1 cellular context compared by ENCODE assay signal in genomic region chr5:32057157-32058096, GRCh38.
TF ChIP-seq lines count a peak whose summit lies in the region.

No MANE protein-coding gene starts in this region.

TF ChIP-seq in SK-N-SH treated with all-trans-retinoic acid at 6 μM for 48 hours, 23 proteins besides CTCF, POLR2A, EP300 and RAD21 (continued from another document):
- TF ChIP-seq ZC3H10 (CRISPR knock-in tag; IDR thresholded peaks at IDR 0.05) (no peak), ESRRG (CRISPR knock-in tag; IDR thresholded peaks at IDR 0.05) (no peak), POU6F1 (CRISPR knock-in tag; IDR thresholded peaks at IDR 0.05; ENCODE audit: borderline replicate concordance, low read depth) (no peak), BACH2 (CRISPR knock-in tag; IDR thresholded peaks at IDR 0.05; ENCODE audit: borderline replicate concordance) (no peak), ZNF70 (CRISPR knock-in tag; IDR thresholded peaks at IDR 0.05) (no peak), TOX (CRISPR knock-in tag; IDR thresholded peaks at IDR 0.05; ENCODE audit: borderline replicate concordance) (no peak)
- TF ChIP-seq, protein P1, sequence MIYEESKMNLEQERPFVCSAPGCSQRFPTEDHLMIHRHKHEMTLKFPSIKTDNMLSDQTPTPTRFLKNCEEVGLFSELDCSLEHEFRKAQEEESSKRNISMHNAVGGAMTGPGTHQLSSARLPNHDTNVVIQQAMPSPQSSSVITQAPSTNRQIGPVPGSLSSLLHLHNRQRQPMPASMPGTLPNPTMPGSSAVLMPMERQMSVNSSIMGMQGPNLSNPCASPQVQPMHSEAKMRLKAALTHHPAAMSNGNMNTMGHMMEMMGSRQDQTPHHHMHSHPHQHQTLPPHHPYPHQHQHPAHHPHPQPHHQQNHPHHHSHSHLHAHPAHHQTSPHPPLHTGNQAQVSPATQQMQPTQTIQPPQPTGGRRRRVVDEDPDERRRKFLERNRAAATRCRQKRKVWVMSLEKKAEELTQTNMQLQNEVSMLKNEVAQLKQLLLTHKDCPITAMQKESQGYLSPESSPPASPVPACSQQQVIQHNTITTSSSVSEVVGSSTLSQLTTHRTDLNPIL (CRISPR knock-in tag; IDR thresholded peaks at IDR 0.05; ENCODE audit: low read depth) = no peak
